11 cellular contexts compared by ENCODE assay signal in genomic region chr14:28895389-28895788, GRCh38.
"Had no signal": no experiment of that assay in that cellular context is flagged by ENCODE, and none has a peak within 500 bp of the region (broad histone marks: within the 10 kb centered on the region; RNA-seq: fewer than 3 reads in every experiment).

No MANE protein-coding gene starts in this region.

- H3K36me3 ChIP-seq: HAP-1 had no signal

- H3K27ac Mint-ChIP-seq: GM23338, H9, HFFc6 had no signal

- H3K9me3 ChIP-seq: HAP-1 had no signal

- H3K4me1 Mint-ChIP-seq: GM23338, H9 had no signal

- DNase-seq: GM23248, GOT3, H7, H9, HCEC 1CT, HFFc6 had no signal

- ATAC-seq: GM23338, HCT116 had no signal

- H3K4me3 ChIP-seq: GM23248, GM23338, HAP-1 had no signal

- H3K9ac ChIP-seq: GM23248 had no signal

- H2AFZ ChIP-seq: GM23248, GM23338 had no signal

- H3K27ac ChIP-seq: GM23248 had no signal

- H3K4me3 Mint-ChIP-seq: GM23338, H9, HFFc6 had no signal

- FAIRE-seq: H1, H54 had no signal

- H3K9me3 Mint-ChIP-seq: GM23338, H9, HFFc6 had no signal

- H3K4me2 ChIP-seq: GM23338 had no signal
